ENCODE assay signal across 28 cellular contexts in genomic region chr16:69721441-69721957, GRCh38.
"Had no signal": no experiment of that assay in that cellular context is flagged by ENCODE, and none has a peak within 500 bp of the region (broad histone marks: within the 10 kb centered on the region; RNA-seq: fewer than 3 reads in every experiment).

No MANE protein-coding gene starts in this region.

- H3K27ac Mint-ChIP-seq: activated B cell treated with CpG ODN at 0.5 μM for 24 hours; activated CD8-positive, alpha-beta memory T cell treated with anti-CD3 and anti-CD28 coated beads, Interleukin-2, amount 10 ng/mL, durations not matched to agents 7 days and 5 days; activated CD8-positive, alpha-beta T cell treated with anti-CD3 and anti-CD28 coated beads, Interleukin-2, amount 10 ng/mL, durations not matched to agents 7 days and 5 days; dendritic cell treated with granulocyte-macrophage colony-stimulating factor and Interleukin-4, amounts not matched to agents 40 ng/mL and 50 ng/mL, for 4 days; endodermal cell; stimulated activated naive B cell treated with anti-CD40 and anti-IgM and Interleukin-4, amounts not matched to agents 10 μg/mL and 1 μg/mL and 100 μg/mL, for 72 hours; T-helper 17 cell had no signal

- H3K36me3 Mint-ChIP-seq: activated CD8-positive, alpha-beta memory T cell treated with anti-CD3 and anti-CD28 coated beads, Interleukin-2, amount 10 ng/mL, durations not matched to agents 7 days and 5 days; naive thymus-derived CD8-positive, alpha-beta T cell had no signal

- ATAC-seq: activated CD8-positive, alpha-beta memory T cell treated with anti-CD3 and anti-CD28 coated beads, Interleukin-2, amount 10 ng/mL, durations not matched to agents 7 days and 5 days; activated CD8-positive, alpha-beta T cell treated with anti-CD3 and anti-CD28 coated beads, Interleukin-2, amount 10 ng/mL, durations not matched to agents 7 days and 5 days; activated naive CD4-positive, alpha-beta T cell treated with anti-CD3 and anti-CD28 coated beads, Interleukin-2, amount 50 U/mL, for 72 hours; esophagus mucosa; left cardiac atrium; naive thymus-derived CD8-positive, alpha-beta T cell; stimulated activated naive B cell treated with anti-CD40 and anti-IgM and Interleukin-4, amounts not matched to agents 10 μg/mL and 1 μg/mL and 100 μg/mL, for 72 hours; T-helper 17 cell had no signal

- H3K36me3 ChIP-seq: breast epithelium had no signal

- H3K27me3 Mint-ChIP-seq: activated B cell treated with CpG ODN at 0.5 μM for 24 hours; activated CD8-positive, alpha-beta memory T cell treated with anti-CD3 and anti-CD28 coated beads, Interleukin-2, amount 10 ng/mL, durations not matched to agents 7 days and 5 days; dendritic cell treated with granulocyte-macrophage colony-stimulating factor and Interleukin-4, amounts not matched to agents 40 ng/mL and 50 ng/mL, for 4 days; naive thymus-derived CD8-positive, alpha-beta T cell; stimulated activated naive B cell treated with anti-CD40 and anti-IgM and Interleukin-4, amounts not matched to agents 10 μg/mL and 1 μg/mL and 100 μg/mL, for 72 hours; T-helper 17 cell had no signal

- FAIRE-seq: keratinocyte, urothelium cell line had no signal

- H3K27me3 ChIP-seq: breast epithelium, suprapubic skin, tibial nerve had no signal

- H3K9me3 Mint-ChIP-seq: activated B cell treated with CpG ODN at 0.5 μM for 24 hours; activated naive CD4-positive, alpha-beta T cell treated with anti-CD3 and anti-CD28 coated beads, Interleukin-2, amount 50 U/mL, for 72 hours; dendritic cell treated with granulocyte-macrophage colony-stimulating factor and Interleukin-4, amounts not matched to agents 40 ng/mL and 50 ng/mL, for 4 days; endodermal cell; naive thymus-derived CD8-positive, alpha-beta T cell; stimulated activated naive B cell treated with anti-CD40 and anti-IgM and Interleukin-4, amounts not matched to agents 10 μg/mL and 1 μg/mL and 100 μg/mL, for 72 hours had no signal

- H3K4me3 ChIP-seq: breast epithelium, smooth muscle cell, suprapubic skin, tibial nerve had no signal

- H3K27ac ChIP-seq: breast epithelium, suprapubic skin, tibial nerve had no signal

- DNase-seq: activated B cell treated with CpG ODN at 0.5 μM for 24 hours; activated CD4-positive, alpha-beta T cell treated with anti-CD3 and anti-CD28 coated beads, Interleukin-2, amount 50 U/mL, for 1 hour; activated CD8-positive, alpha-beta memory T cell treated with anti-CD3 and anti-CD28 coated beads, Interleukin-2, amount 10 ng/mL, durations not matched to agents 7 days and 5 days; activated CD8-positive, alpha-beta T cell treated with anti-CD3 and anti-CD28 coated beads, Interleukin-2, amount 10 ng/mL, durations not matched to agents 7 days and 5 days; activated naive CD4-positive, alpha-beta T cell; activated T-cell treated with anti-CD3 and anti-CD28 coated beads, Interleukin-2, amount 50 U/mL, for 48 hours; central memory CD4-positive, alpha-beta T cell; foreskin fibroblast; hippocampal formation; left cardiac atrium; mammary epithelial cell; midbrain; naive thymus-derived CD8-positive, alpha-beta T cell; posterior cingulate gyrus; stimulated activated CD4-positive, alpha-beta T cell treated with anti-CD3 and anti-CD28 coated beads, Interleukin-1b, Interleukin-23, amount 100 ng/mL, for 48 hours; stimulated activated naive B cell treated with anti-CD40 and anti-IgM and Interleukin-4, amounts not matched to agents 10 μg/mL and 1 μg/mL and 100 μg/mL, for 72 hours; T-helper 17 cell; T1000 had no signal

- H3K9me3 ChIP-seq: breast epithelium, suprapubic skin, tibial nerve had no signal

- H3K4me1 ChIP-seq: breast epithelium had no signal

- H3K4me3 Mint-ChIP-seq: activated B cell treated with CpG ODN at 0.5 μM for 24 hours; activated CD8-positive, alpha-beta memory T cell treated with anti-CD3 and anti-CD28 coated beads, Interleukin-2, amount 10 ng/mL, durations not matched to agents 7 days and 5 days; activated CD8-positive, alpha-beta T cell treated with anti-CD3 and anti-CD28 coated beads, Interleukin-2, amount 10 ng/mL, durations not matched to agents 7 days and 5 days; dendritic cell treated with granulocyte-macrophage colony-stimulating factor and Interleukin-4, amounts not matched to agents 40 ng/mL and 50 ng/mL, for 4 days; endodermal cell; naive thymus-derived CD8-positive, alpha-beta T cell; stimulated activated naive B cell treated with anti-CD40 and anti-IgM and Interleukin-4, amounts not matched to agents 10 μg/mL and 1 μg/mL and 100 μg/mL, for 72 hours; T-helper 17 cell had no signal

- H3K4me2 ChIP-seq: smooth muscle cell had no signal
